ENCODE assay signal across 17 cellular contexts in genomic region chr17:41013606-41014005, GRCh38. TPM values are rescaled to one million over a fixed set of nuclear protein-coding genes. Genes with fewer than 3 reads are reported as not detected.
A peak's percentile ranks its signal among the peaks of the same experiment; 100 is the strongest.
DNase-seq lines count a peak whose midpoint lies in the region; TF ChIP-seq lines count a peak whose summit lies in the region.
"Had no signal": no experiment of that assay in that cellular context is flagged by ENCODE, and none has a peak within 500 bp of the region (broad histone marks: within the 10 kb centered on the region; RNA-seq: fewer than 3 reads in every experiment).

No MANE protein-coding gene starts in this region.

- H3K36me3 ChIP-seq in vagina = no peaks in the 10 kb centered on the region
- no peaks in the 10 kb centered on the region for H3K36me3 ChIP-seq in stomach
- no peaks in the 10 kb centered on the region for H3K36me3 ChIP-seq in spleen
- no peaks in the 10 kb centered on the region for H3K36me3 ChIP-seq in uterus
- H3K36me3 ChIP-seq: pancreas had no signal

- no peak for TF ChIP-seq POLR2A in vagina (IDR thresholded peaks at IDR 0.05)
- no peak for TF ChIP-seq POLR2A in stomach (IDR thresholded peaks at IDR 0.05)
- TF ChIP-seq POLR2A in spleen (IDR thresholded peaks at IDR 0.05) = no peak
- no peak for TF ChIP-seq POLR2A in uterus (IDR thresholded peaks at IDR 0.05)

- DNase-seq in NCI-H748 (lab: John Stamatoyannopoulos, UW; ENCODE audit: unreplicated experiment) (peak; percentile 46), NCI-H748 treated with DMSO at 0.1 percent for 48 hours (lab: John Stamatoyannopoulos, UW) (no peak), NCI-H1436 treated with DMSO at 0.1 percent for 48 hours (lab: John Stamatoyannopoulos, UW) (peak; percentile 66), choroid plexus epithelial cell (ENCODE audit: low read depth) (peak; percentile 43), vagina (ENCODE audit: extremely low spot score in 2 of 2) (no peak), stomach (no peak), spleen (no peak), uterus (no peak)
- DNase-seq: activated CD4-positive, alpha-beta memory T cell treated with anti-CD3 and anti-CD28 coated beads for 36 hours; DMS79; effector CD8-positive, alpha-beta T cell; islet precursor cell; pancreas had no signal

- H3K27me3 ChIP-seq in vagina (no peaks in the 10 kb centered on the region), stomach (no peaks in the 10 kb centered on the region), spleen (replicated peaks in 1 of 7) (no peaks in the 10 kb centered on the region), uterus (no peaks in the 10 kb centered on the region)
- H3K27me3 ChIP-seq: pancreas had no signal

- H3K27ac ChIP-seq in vagina (peak overlapping the region; percentile 73), stomach (no peak overlapping the region), spleen (no peak overlapping the region), uterus (no peak overlapping the region)
- H3K27ac ChIP-seq: pancreas had no signal

- H3K4me3 ChIP-seq in choroid plexus epithelial cell (ENCODE audit: low read depth, low read length) (no peak overlapping the region), vagina (no peak overlapping the region), stomach (no peak overlapping the region), spleen (no peak overlapping the region), uterus (no peak overlapping the region)
- H3K4me3 ChIP-seq: pancreas, smooth muscle cell had no signal

- intact Hi-C loops in vagina (cut with DNase I) = no loop called here
- intact Hi-C loops in stomach (cut with DNase I; ENCODE audit: low total_unique reads) = no loop called here
- intact Hi-C loops in spleen (cut with DNase I; ENCODE audit: low total_unique reads) = no loop called here
- intact Hi-C loops in uterus (cut with DNase I; ENCODE audit: low total_unique reads) = no loop called here

- 28 to 42% (median 39%) methylated on average over 1 of the region's 1 CpG for WGBS in stomach, 5 donors
- 41 to 76% (median 60%) methylated on average over 1 of the region's 1 CpG for WGBS in spleen, 5 donors

- peaks cover 7% of the 10 kb centered on the region for H3K4me1 ChIP-seq in vagina
- H3K4me1 ChIP-seq in stomach = no peaks in the 10 kb centered on the region
- no peaks in the 10 kb centered on the region for H3K4me1 ChIP-seq in spleen
- no peaks in the 10 kb centered on the region for H3K4me1 ChIP-seq in uterus
- H3K4me1 ChIP-seq: pancreas had no signal

- no peaks in the 10 kb centered on the region for H3K9me3 ChIP-seq in vagina
- H3K9me3 ChIP-seq in stomach = no peaks in the 10 kb centered on the region
- no peaks in the 10 kb centered on the region for H3K9me3 ChIP-seq in spleen
- H3K9me3 ChIP-seq in uterus = no peaks in the 10 kb centered on the region
- H3K9me3 ChIP-seq: pancreas had no signal

- no peak for TF ChIP-seq EP300 in stomach (IDR thresholded peaks at IDR 0.05)

- no peak for TF ChIP-seq CTCF in choroid plexus epithelial cell (conservative IDR thresholded peaks at IDR 0.05; ENCODE audit: low read depth, low read length)
- no peak for TF ChIP-seq CTCF in vagina (IDR thresholded peaks at IDR 0.05)
- TF ChIP-seq CTCF in stomach (IDR thresholded peaks at IDR 0.05) = no peak
- TF ChIP-seq CTCF in spleen (IDR thresholded peaks at IDR 0.05 in 8 of 11, conservative IDR thresholded peaks at IDR 0.05 in 3 of 11) = no peak
- TF ChIP-seq CTCF in uterus (IDR thresholded peaks at IDR 0.05) = no peak

RNA-seq across cellular contexts. Expression of gene KRTAP3-1, which starts 4.7 kb away (rescaled TPM):
- total RNA-seq in vagina (not detected), stomach (not detected), spleen (not detected), uterus (not detected)
- polyA plus RNA-seq in stomach (not detected), spleen (not detected)
- total RNA-seq: activated CD4-positive, alpha-beta memory T cell treated with anti-CD3 and anti-CD28 coated beads for 36 hours; glomerular endothelial cell; mucosa of gallbladder; pancreas; subcutaneous adipose tissue had no signal

RNA-seq across cellular contexts. Expression of gene KRTAP1-5, which starts 13.4 kb away (rescaled TPM):
- total RNA-seq in vagina (not detected), stomach (not detected), spleen (not detected), uterus (not detected)
- polyA plus RNA-seq in stomach (not detected), spleen (not detected)
- total RNA-seq: activated CD4-positive, alpha-beta memory T cell treated with anti-CD3 and anti-CD28 coated beads for 36 hours; mucosa of gallbladder; pancreas; subcutaneous adipose tissue had no signal
- polyA plus RNA-seq: pancreas had no signal

RNA-seq across cellular contexts. Expression of gene KRTAP3-2, which starts 13.9 kb away (rescaled TPM):
- total RNA-seq in vagina (not detected), stomach (not detected), spleen (not detected), uterus (not detected)
- polyA plus RNA-seq in stomach (not detected), spleen (not detected)
- total RNA-seq: activated CD4-positive, alpha-beta memory T cell treated with anti-CD3 and anti-CD28 coated beads for 36 hours; glomerular endothelial cell; mucosa of gallbladder; pancreas; smooth muscle cell; subcutaneous adipose tissue had no signal
- polyA plus RNA-seq: pancreas, smooth muscle cell had no signal

RNA-seq across cellular contexts. Expression of gene KRTAP1-4, which starts 16.4 kb away (rescaled TPM):
- total RNA-seq in vagina = not detected
- not detected for total RNA-seq in stomach
- polyA plus RNA-seq in stomach = not detected
- not detected for total RNA-seq in spleen
- not detected for polyA plus RNA-seq in spleen
- total RNA-seq in uterus = not detected
- total RNA-seq: activated CD4-positive, alpha-beta memory T cell treated with anti-CD3 and anti-CD28 coated beads for 36 hours; glomerular endothelial cell; mucosa of gallbladder; pancreas; smooth muscle cell; subcutaneous adipose tissue had no signal
- polyA plus RNA-seq: pancreas, smooth muscle cell had no signal

RNA-seq across cellular contexts. Expression of gene KRTAP3-3, which starts 19.6 kb away (rescaled TPM):
- total RNA-seq in vagina = not detected
- total RNA-seq in stomach = not detected
- not detected for polyA plus RNA-seq in stomach
- not detected for total RNA-seq in spleen
- polyA plus RNA-seq in spleen = not detected
- not detected for total RNA-seq in uterus
- total RNA-seq: activated CD4-positive, alpha-beta memory T cell treated with anti-CD3 and anti-CD28 coated beads for 36 hours; glomerular endothelial cell; mucosa of gallbladder; pancreas; smooth muscle cell; subcutaneous adipose tissue had no signal
- polyA plus RNA-seq: smooth muscle cell had no signal

Comparison
In these comparisons a context has a peak if more than half of its experiments do, and no peak if none do; other contexts are left out.
1. DNase-seq: peak in NCI-H748 (single experiment), NCI-H1436 treated with DMSO at 0.1 percent for 48 hours (single experiment) and choroid plexus epithelial cell (single experiment); none in NCI-H748 treated with DMSO at 0.1 percent for 48 hours (single experiment), vagina (0 of 2), stomach (single experiment), spleen (single experiment) and uterus (0 of 2).